ENCODE assay signal across 1 cellular context in genomic region chr2:28566441-28567075, GRCh38.
A peak's percentile ranks its signal among the peaks of the same experiment; 100 is the strongest.
TF ChIP-seq lines count a peak whose summit lies in the region.

No MANE protein-coding gene starts in this region.

TF ChIP-seq in HepG2, 621 proteins besides CTCF, POLR2A, EP300 and RAD21 (continued from another document):
- TF ChIP-seq ZNF407 (CRISPR knock-in tag; IDR thresholded peaks at IDR 0.05; ENCODE audit: not compliant biosample characterization) (no peak), ZNF235 (CRISPR knock-in tag; IDR thresholded peaks at IDR 0.05; ENCODE audit: borderline replicate concordance) (peak; percentile 55; the same call in 1 of the 2 replicates), MIER2 (CRISPR knock-in tag; IDR thresholded peaks at IDR 0.05) (peak; percentile 60; the same call in 1 of the 2 replicates), MTF2 (CRISPR knock-in tag; IDR thresholded peaks at IDR 0.05; ENCODE audit: borderline replicate concordance) (peak; percentile 77; the same call in 1 of the 2 replicates), HOXD1 (CRISPR knock-in tag; IDR thresholded peaks at IDR 0.05) (no peak), TBX3 (IDR thresholded peaks at IDR 0.05; ENCODE audit: borderline replicate concordance) (no peak), ZNF605 (CRISPR knock-in tag; IDR thresholded peaks at IDR 0.05) (peak; percentile 40; the same call in 1 of the 2 replicates), ZNF652 (CRISPR knock-in tag; IDR thresholded peaks at IDR 0.05; ENCODE audit: borderline replicate concordance, low read depth) (0 out of 2 replicates have a peak, but pooled peaks have one; percentile 51), SMAD3 (CRISPR knock-in tag; IDR thresholded peaks at IDR 0.05) (0 out of 2 replicates have a peak, but pooled peaks have one; percentile 73), ZNF746 (CRISPR knock-in tag; IDR thresholded peaks at IDR 0.05) (no peak), PREB (CRISPR knock-in tag; IDR thresholded peaks at IDR 0.05) (no peak), MXD3 (CRISPR knock-in tag; IDR thresholded peaks at IDR 0.05) (0 out of 2 replicates have a peak, but pooled peaks have one; percentile 62), ZNF362 (CRISPR knock-in tag; IDR thresholded peaks at IDR 0.05; ENCODE audit: borderline replicate concordance) (peak; percentile 4; the same call in 1 of the 2 replicates), NFE2L1 (CRISPR knock-in tag; IDR thresholded peaks at IDR 0.05; ENCODE audit: borderline replicate concordance) (no peak), DNMT1 (CRISPR knock-in tag; IDR thresholded peaks at IDR 0.05) (no peak), THAP8 (CRISPR knock-in tag; IDR thresholded peaks at IDR 0.05; ENCODE audit: borderline replicate concordance) (no peak; the same call in 1 of the 2 replicates), ZNF383 (CRISPR knock-in tag; IDR thresholded peaks at IDR 0.05; ENCODE audit: borderline replicate concordance) (no peak), GPN1 (CRISPR knock-in tag; IDR thresholded peaks at IDR 0.05; ENCODE audit: borderline replicate concordance) (no peak), SMAD9 (CRISPR knock-in tag; IDR thresholded peaks at IDR 0.05) (no peak), TSC22D2 (CRISPR knock-in tag; IDR thresholded peaks at IDR 0.05; ENCODE audit: borderline replicate concordance) (peak; percentile 81; the same call in 1 of the 2 replicates), ZIK1 (CRISPR knock-in tag; IDR thresholded peaks at IDR 0.05; ENCODE audit: borderline replicate concordance, low read depth) (no peak), ZNF317 (CRISPR knock-in tag; IDR thresholded peaks at IDR 0.05) (0 out of 2 replicates have a peak, but pooled peaks have one; percentile 45), HNF1A (IDR thresholded peaks at IDR 0.05; ENCODE audit: low read depth) (no peak), HNF1A (CRISPR knock-in tag; IDR thresholded peaks at IDR 0.05; ENCODE audit: borderline replicate concordance) (no peak), REST (IDR thresholded peaks at IDR 0.05; ENCODE audit: borderline replicate concordance in 1 of 2, low read depth in 1 of 2, low read length in 2 of 2) (no peak)
